In the genomic region with DNA sequence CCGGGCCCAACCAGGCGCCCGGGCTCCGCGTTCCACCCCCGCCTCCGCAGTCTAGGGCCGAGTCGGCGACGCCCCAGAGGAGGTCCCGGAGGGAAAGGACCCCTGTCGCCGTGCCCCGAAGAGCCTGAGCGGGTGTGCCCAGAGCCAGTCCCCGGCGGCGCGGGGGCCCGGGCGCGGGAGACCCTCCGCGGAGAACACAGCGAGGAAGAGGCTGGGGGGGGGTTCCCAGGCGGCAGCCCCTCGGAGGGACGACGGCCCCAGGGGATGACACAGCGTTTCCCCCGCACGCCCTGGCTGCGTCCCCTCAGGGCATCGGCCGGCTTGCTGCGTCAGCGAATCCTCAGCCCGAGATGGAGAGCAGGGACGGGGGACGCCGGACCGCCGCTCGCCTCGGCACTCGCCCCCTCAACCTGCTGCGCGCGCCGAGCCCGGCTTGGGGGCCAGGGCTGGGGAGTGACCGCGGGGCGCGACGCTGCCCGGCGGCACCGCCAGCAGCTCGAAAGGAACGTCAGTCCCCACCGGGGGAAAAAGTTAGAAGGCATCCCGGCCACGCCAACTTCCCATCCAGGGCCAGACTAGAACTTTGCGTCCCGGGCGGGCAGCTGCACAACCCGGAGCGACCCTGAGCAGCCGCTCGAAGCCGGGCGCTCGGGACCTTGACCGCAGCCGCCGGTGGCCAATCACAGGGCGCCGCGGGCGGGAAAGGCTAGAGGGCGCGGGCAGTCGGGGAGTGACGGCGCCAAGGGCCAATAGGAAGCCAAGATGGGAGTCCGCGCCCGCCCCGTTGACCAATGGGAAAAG, we compare ENCODE assay signal across 8 cellular contexts.
A peak's percentile ranks its signal among the peaks of the same experiment; 100 is the strongest.
DNase-seq lines count a peak whose midpoint lies in the region; ATAC-seq and TF ChIP-seq lines count a peak whose summit lies in the region.

No MANE protein-coding gene starts in this region.

- TF ChIP-seq CTCF in choroid plexus epithelial cell (conservative IDR thresholded peaks at IDR 0.05; ENCODE audit: low read depth, low read length): no peak

- ATAC-seq in HG03432 (IDR thresholded peaks at IDR 0.05; ENCODE audit: unreplicated experiment): peak; percentile 94

- peak overlapping the region; percentile 90 for H3K4me3 ChIP-seq in choroid plexus epithelial cell (ENCODE audit: low read depth, low read length)

- DNase-seq in AML-193 (lab: John Stamatoyannopoulos, UW) (peak; percentile 91 to 92), GM19238 (ENCODE audit: insufficient read length, low spot score) (peak; percentile 99), NCI-H446 treated with DMSO at 0.1 percent for 48 hours (lab: John Stamatoyannopoulos, UW) (peak; percentile 85), choroid plexus epithelial cell (ENCODE audit: low read depth) (peak; percentile 98), kidney tubule cell (ENCODE audit: low spot score) (peak; percentile 96)
- peak; percentile 93 to 97 for DNase-seq in activated CD4-positive, alpha-beta T cell treated with anti-CD3 and anti-CD28 coated beads for 24 hours (ENCODE audit: low read depth in 2 of 2)
- peak; percentile 88 to 95 for DNase-seq in stimulated activated CD4-positive, alpha-beta T cell treated with anti-CD3 and anti-CD28 coated beads, Interleukin-15, amount 100 ng/mL, for 48 hours (ENCODE audit: low read depth in 2 of 2)

Comparison
In these comparisons a context has a peak if more than half of its experiments do, and no peak if none do; other contexts are left out.
1. Peak in every context shown above with its lines: DNase-seq, ATAC-seq and H3K4me3 ChIP-seq.